In the genomic region with DNA sequence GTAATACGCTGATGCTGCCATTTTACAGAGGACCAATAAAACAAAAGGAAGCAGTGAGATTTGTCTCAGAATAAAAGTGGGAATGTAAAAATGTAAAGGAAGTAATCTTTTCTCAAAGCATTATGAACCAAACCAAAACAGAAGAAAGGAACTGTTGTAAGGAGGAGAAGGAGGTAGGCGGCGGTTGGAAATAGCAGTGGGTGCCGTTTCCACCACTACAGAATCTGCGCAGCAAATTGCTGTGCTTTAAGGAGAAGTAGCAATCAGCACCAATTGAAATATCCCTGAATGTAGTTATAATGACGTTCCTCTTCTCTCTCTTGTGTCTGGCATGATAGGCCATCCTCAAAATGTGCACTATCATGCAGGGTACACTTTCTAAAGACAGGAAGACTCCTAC, we compare ENCODE assay signal across 13 cellular contexts.
"Had no signal": no experiment of that assay in that cellular context is flagged by ENCODE, and none has a peak within 500 bp of the region (broad histone marks: within the 10 kb centered on the region; RNA-seq: fewer than 3 reads in every experiment).

No MANE protein-coding gene starts in this region.

- H3K4me1 Mint-ChIP-seq: T-cell had no signal

- H3K9me3 ChIP-seq: SK-N-SH had no signal

- ATAC-seq: T-cell had no signal

- H3K27ac Mint-ChIP-seq: T-cell had no signal

- H3K4me3 Mint-ChIP-seq: T-cell had no signal

- DNase-seq: KBM-7, MV-4-11, NCI-H1048, NCI-H1694 treated with DMSO at 0.1 percent for 48 hours, NCI-H2107, NCI-H226, NCI-H446, NCI-H510A, NCI-H524 treated with DMSO at 0.1 percent for 48 hours, NCI-H774, SHP77, T-cell had no signal

- H3K9me3 Mint-ChIP-seq: T-cell had no signal

- H3K36me3 Mint-ChIP-seq: T-cell had no signal
